Comparison of ENCODE assay signal across 8 cellular contexts in the genomic region with DNA sequence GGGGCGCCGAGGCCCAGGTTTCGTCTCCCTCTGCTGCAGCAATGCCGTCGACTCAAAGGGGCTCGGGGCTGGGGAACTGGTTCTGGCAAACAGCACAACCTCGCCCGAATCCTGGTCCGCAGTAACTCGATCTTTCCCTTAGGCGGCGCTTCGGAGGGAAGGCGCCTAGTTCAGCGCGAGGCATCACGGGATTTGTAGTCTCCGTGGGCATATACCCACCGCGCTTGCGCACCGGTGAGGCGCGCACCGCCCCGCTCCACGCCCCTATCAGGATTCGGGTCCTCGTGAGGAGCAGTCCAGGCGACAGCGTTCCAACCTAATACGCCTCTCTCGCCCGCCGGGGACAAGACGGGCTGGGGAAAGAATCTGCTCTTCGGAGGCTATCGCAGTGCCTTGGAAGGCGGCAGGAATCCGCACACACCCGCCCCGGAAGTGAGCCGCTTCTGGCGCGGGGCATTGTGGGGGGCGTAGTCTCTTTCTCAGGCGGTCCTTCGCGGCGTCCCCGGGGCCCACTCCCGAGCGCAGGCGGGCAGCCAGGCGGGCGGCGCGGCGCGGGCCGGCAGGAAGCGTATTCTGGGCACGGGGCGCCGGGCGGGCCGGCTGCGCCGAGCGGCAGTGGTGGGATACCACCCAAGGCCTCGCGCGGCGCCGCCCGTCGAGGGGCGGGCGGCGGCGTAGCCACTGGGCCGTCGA.
DNase-seq lines count a peak whose midpoint lies in the region; ATAC-seq lines count a peak whose summit lies in the region.

Gene THAP11, plus strand, starts transcription at position 505 of the 693 bp plus-strand sequence. CDS start 235 bp downstream, outside the sequence.

- peaks cover 32 to 41% (median 38%) of the 10 kb centered on the region in 10 experiments for H3K4me1 ChIP-seq in BLaER1 treated with 17β-estradiol and CSF1 and Interleukin-3, amounts not matched to agents 10 nM and 100 nM

- peaks cover 11 to 36% (median 22%) of the 10 kb centered on the region in 11 experiments; a peak in 18 of 22 replicates for H4K20me1 ChIP-seq in BLaER1 treated with 17β-estradiol and CSF1 and Interleukin-3, amounts not matched to agents 10 nM and 100 nM

- no peaks in the 10 kb centered on the region for H3K27me3 ChIP-seq in BLaER1 treated with 17β-estradiol and CSF1 and Interleukin-3, amounts not matched to agents 10 nM and 100 nM
- H3K27me3 ChIP-seq in layer of hippocampus (ENCODE audit: control insufficient read depth, insufficient read depth, low read length) = no peaks in the 10 kb centered on the region

- no peaks in the 10 kb centered on the region for H3K36me3 ChIP-seq in BLaER1 treated with 17β-estradiol and CSF1 and Interleukin-3, amounts not matched to agents 10 nM and 100 nM

- ATAC-seq in HG03457 (IDR thresholded peaks at IDR 0.05; ENCODE audit: unreplicated experiment) = peak; percentile 42

- H3K27ac ChIP-seq in BLaER1 treated with 17β-estradiol and CSF1 and Interleukin-3, amounts not matched to agents 10 nM and 100 nM = peak within 1 kb of the TSS; percentile 82 to 94 (median 89)
- peak within 1 kb of the TSS; percentile 100 for H3K27ac ChIP-seq in cingulate gyrus (ENCODE audit: low read depth, low read length)
- peak within 1 kb of the TSS; percentile 100 for H3K27ac ChIP-seq in layer of hippocampus (ENCODE audit: low read depth, low read length)

- H3K9ac ChIP-seq in BLaER1 treated with 17β-estradiol and CSF1 and Interleukin-3, amounts not matched to agents 10 nM and 100 nM = peak within 1 kb of the TSS; percentile 83 to 99 (median 93)

- H3K4me3 ChIP-seq in BLaER1 treated with 17β-estradiol and CSF1 and Interleukin-3, amounts not matched to agents 10 nM and 100 nM = peak within 1 kb of the TSS; percentile 55 to 98 (median 76)

- peak within 1 kb of the TSS; percentile 90 to 100 (median 98) for H3K4me2 ChIP-seq in BLaER1 treated with 17β-estradiol and CSF1 and Interleukin-3, amounts not matched to agents 10 nM and 100 nM

- DNase-seq in GM19240 (ENCODE audit: insufficient read length, low spot score) (peak; percentile 79), NCI-H524 (lab: John Stamatoyannopoulos, UW) (peak; percentile 96)
- DNase-seq in activated CD4-positive, alpha-beta T cell treated with anti-CD3 and anti-CD28 coated beads for 4 hours = peak; percentile 92 to 95
- peak; percentile 86 to 93 (median 91) for DNase-seq in stimulated activated CD4-positive, alpha-beta T cell treated with anti-CD3 and anti-CD28 coated beads, Interleukin-1b, Interleukin-23, amount 100 ng/mL, for 24 hours (ENCODE audit: low read depth in 4 of 4, low spot score in 1 of 4)

- H3K9me3 ChIP-seq in BLaER1 treated with 17β-estradiol and CSF1 and Interleukin-3, amounts not matched to agents 10 nM and 100 nM (replicated peaks in 1 of 11) = no peaks in the 10 kb centered on the region

Comparison
In these comparisons a context has a peak if more than half of its experiments do, and no peak if none do; other contexts are left out.
1. Peak in every context shown above with its lines: DNase-seq, ATAC-seq, H3K4me3 ChIP-seq and H3K27ac ChIP-seq.